Comparison of ENCODE assay signal across 1 cellular context in the genomic region with DNA sequence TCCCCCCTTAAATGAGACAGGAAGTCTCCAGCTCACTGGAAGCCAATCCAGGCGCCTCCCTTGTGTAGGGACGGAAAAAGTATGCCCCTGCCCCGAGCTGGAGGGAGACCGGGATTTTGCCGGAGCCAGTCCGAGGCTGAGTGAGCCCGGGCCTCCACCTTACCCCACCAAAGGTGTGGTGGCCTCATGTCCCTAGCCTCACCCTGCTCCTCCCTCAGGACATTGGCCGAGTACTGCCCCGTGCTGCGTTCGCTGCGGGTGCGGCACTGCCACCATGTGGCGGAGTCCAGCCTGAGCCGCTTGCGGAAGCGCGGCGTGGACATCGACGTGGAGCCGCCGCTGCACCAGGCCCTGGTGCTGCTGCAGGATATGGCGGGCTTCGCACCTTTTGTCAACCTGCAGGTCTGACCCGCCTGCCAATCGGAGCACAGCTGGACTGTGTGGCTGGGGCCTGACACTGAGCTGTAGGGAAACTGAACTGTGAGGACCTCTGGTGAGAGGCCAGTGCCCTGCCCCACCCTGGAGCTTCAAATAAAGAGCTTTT.
A peak's percentile ranks its signal among the peaks of the same experiment; 100 is the strongest.
TF ChIP-seq lines count a peak whose summit lies in the region.

No MANE protein-coding gene starts in this region.

TF ChIP-seq in GM12878, 131 proteins besides CTCF, POLR2A, EP300 and RAD21:
- TF ChIP-seq SPI1 (IDR thresholded peaks at IDR 0.05; ENCODE audit: borderline replicate concordance, insufficient read depth, low read depth, low read length) (peak; percentile 6; the same call in 1 of the 2 replicates), IKZF1 (conservative IDR thresholded peaks at IDR 0.05) (peak; percentile 26; the same call in 1 of the 2 replicates), RUNX3 (IDR thresholded peaks at IDR 0.05; ENCODE audit: low read length) (peak; percentile 31; the same call in 1 of the 2 replicates), GATAD2B (conservative IDR thresholded peaks at IDR 0.05; ENCODE audit: low read depth) (0 out of 2 replicates have a peak, but pooled peaks have one; percentile 28), JUNB (IDR thresholded peaks at IDR 0.05) (no peak), TCF7 (IDR thresholded peaks at IDR 0.05; ENCODE audit: borderline replicate concordance) (no peak), RB1 (IDR thresholded peaks at IDR 0.05; ENCODE audit: borderline replicate concordance) (no peak), RELA (IDR thresholded peaks at IDR 0.05; ENCODE audit: borderline replicate concordance, partially characterized antibody) (peak; percentile 27), SMARCA5 (IDR thresholded peaks at IDR 0.05) (peak; percentile 69; the same call in 1 of the 2 replicates), CREM (IDR thresholded peaks at IDR 0.05; ENCODE audit: low read depth) (peak; percentile 49; the same call in 1 of the 2 replicates), SREBF2 (IDR thresholded peaks at IDR 0.05; ENCODE audit: low read length) (no peak), EZH2 (IDR thresholded peaks at IDR 0.05; ENCODE audit: borderline replicate concordance, control insufficient read depth, low read depth, low read length) (no peak), ETV6 (conservative IDR thresholded peaks at IDR 0.05 in 1 of 2, IDR thresholded peaks at IDR 0.05 in 1 of 2; ENCODE audit: borderline replicate concordance in 1 of 2, low read depth in 1 of 2) (peak in 1 of 2 experiments; percentile 47; a peak in 1 of 4 replicates), CREB1 (IDR thresholded peaks at IDR 0.05; ENCODE audit: low read depth) (0 out of 2 replicates have a peak, but pooled peaks have one; percentile 11), BHLHE40 (IDR thresholded peaks at IDR 0.05; ENCODE audit: borderline replicate concordance in 1 of 2, low read depth in 2 of 2, low read length in 1 of 2) (peak in 1 of 2 experiments; percentile 62; a peak in 2 of 4 replicates), HDGF (IDR thresholded peaks at IDR 0.05) (peak; percentile 71), MEF2B (IDR thresholded peaks at IDR 0.05; ENCODE audit: partially characterized antibody, poor library complexity, severe bottlenecking) (no peak), MYC (IDR thresholded peaks at IDR 0.05; ENCODE audit: insufficient read depth, insufficient read length, insufficient replicate concordance, low read length, severe bottlenecking) (peak; percentile 42), MXI1 (IDR thresholded peaks at IDR 0.05; ENCODE audit: low read depth, low read length) (peak; percentile 36; the same call in 1 of the 2 replicates), SMC3 (IDR thresholded peaks at IDR 0.05; ENCODE audit: borderline replicate concordance, low read length) (peak; percentile 58), YY1 (IDR thresholded peaks at IDR 0.05; ENCODE audit: low read depth, low read length) (peak; percentile 67), NR2F1 (conservative IDR thresholded peaks at IDR 0.05) (0 out of 2 replicates have a peak, but pooled peaks have one; percentile 25)
- TF ChIP-seq, protein P1, sequence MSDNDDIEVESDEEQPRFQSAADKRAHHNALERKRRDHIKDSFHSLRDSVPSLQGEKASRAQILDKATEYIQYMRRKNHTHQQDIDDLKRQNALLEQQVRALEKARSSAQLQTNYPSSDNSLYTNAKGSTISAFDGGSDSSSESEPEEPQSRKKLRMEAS (IDR thresholded peaks at IDR 0.05; ENCODE audit: low read depth, low read length) = peak; percentile 56; the same call in 1 of the 2 replicates
- TF ChIP-seq, protein P2, sequence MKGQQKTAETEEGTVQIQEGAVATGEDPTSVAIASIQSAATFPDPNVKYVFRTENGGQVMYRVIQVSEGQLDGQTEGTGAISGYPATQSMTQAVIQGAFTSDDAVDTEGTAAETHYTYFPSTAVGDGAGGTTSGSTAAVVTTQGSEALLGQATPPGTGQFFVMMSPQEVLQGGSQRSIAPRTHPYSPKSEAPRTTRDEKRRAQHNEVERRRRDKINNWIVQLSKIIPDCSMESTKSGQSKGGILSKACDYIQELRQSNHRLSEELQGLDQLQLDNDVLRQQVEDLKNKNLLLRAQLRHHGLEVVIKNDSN (IDR thresholded peaks at IDR 0.05; ENCODE audit: borderline replicate concordance, extremely low read length, insufficient read depth, low read depth, low read length) = peak; percentile 49
- TF ChIP-seq, protein P3, sequence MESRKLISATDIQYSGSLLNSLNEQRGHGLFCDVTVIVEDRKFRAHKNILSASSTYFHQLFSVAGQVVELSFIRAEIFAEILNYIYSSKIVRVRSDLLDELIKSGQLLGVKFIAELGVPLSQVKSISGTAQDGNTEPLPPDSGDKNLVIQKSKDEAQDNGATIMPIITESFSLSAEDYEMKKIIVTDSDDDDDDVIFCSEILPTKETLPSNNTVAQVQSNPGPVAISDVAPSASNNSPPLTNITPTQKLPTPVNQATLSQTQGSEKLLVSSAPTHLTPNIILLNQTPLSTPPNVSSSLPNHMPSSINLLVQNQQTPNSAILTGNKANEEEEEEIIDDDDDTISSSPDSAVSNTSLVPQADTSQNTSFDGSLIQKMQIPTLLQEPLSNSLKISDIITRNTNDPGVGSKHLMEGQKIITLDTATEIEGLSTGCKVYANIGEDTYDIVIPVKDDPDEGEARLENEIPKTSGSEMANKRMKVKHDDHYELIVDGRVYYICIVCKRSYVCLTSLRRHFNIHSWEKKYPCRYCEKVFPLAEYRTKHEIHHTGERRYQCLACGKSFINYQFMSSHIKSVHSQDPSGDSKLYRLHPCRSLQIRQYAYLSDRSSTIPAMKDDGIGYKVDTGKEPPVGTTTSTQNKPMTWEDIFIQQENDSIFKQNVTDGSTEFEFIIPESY (IDR thresholded peaks at IDR 0.05) = peak; percentile 99
- TF ChIP-seq, protein P4, sequence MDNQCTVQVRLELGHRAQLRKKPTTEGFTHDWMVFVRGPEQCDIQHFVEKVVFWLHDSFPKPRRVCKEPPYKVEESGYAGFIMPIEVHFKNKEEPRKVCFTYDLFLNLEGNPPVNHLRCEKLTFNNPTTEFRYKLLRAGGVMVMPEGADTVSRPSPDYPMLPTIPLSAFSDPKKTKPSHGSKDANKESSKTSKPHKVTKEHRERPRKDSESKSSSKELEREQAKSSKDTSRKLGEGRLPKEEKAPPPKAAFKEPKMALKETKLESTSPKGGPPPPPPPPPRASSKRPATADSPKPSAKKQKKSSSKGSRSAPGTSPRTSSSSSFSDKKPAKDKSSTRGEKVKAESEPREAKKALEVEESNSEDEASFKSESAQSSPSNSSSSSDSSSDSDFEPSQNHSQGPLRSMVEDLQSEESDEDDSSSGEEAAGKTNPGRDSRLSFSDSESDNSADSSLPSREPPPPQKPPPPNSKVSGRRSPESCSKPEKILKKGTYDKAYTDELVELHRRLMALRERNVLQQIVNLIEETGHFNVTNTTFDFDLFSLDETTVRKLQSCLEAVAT (IDR thresholded peaks at IDR 0.05) = 0 out of 2 replicates have a peak, but pooled peaks have one; percentile 62
- TF ChIP-seq, protein P5, sequence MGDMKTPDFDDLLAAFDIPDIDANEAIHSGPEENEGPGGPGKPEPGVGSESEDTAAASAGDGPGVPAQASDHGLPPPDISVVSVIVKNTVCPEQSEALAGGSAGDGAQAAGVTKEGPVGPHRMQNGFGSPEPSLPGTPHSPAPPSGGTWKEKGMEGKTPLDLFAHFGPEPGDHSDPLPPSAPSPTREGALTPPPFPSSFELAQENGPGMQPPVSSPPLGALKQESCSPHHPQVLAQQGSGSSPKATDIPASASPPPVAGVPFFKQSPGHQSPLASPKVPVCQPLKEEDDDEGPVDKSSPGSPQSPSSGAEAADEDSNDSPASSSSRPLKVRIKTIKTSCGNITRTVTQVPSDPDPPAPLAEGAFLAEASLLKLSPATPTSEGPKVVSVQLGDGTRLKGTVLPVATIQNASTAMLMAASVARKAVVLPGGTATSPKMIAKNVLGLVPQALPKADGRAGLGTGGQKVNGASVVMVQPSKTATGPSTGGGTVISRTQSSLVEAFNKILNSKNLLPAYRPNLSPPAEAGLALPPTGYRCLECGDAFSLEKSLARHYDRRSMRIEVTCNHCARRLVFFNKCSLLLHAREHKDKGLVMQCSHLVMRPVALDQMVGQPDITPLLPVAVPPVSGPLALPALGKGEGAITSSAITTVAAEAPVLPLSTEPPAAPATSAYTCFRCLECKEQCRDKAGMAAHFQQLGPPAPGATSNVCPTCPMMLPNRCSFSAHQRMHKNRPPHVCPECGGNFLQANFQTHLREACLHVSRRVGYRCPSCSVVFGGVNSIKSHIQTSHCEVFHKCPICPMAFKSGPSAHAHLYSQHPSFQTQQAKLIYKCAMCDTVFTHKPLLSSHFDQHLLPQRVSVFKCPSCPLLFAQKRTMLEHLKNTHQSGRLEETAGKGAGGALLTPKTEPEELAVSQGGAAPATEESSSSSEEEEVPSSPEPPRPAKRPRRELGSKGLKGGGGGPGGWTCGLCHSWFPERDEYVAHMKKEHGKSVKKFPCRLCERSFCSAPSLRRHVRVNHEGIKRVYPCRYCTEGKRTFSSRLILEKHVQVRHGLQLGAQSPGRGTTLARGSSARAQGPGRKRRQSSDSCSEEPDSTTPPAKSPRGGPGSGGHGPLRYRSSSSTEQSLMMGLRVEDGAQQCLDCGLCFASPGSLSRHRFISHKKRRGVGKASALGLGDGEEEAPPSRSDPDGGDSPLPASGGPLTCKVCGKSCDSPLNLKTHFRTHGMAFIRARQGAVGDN (IDR thresholded peaks at IDR 0.05) = no peak
